15 cellular contexts compared by ENCODE assay signal in the genomic region with DNA sequence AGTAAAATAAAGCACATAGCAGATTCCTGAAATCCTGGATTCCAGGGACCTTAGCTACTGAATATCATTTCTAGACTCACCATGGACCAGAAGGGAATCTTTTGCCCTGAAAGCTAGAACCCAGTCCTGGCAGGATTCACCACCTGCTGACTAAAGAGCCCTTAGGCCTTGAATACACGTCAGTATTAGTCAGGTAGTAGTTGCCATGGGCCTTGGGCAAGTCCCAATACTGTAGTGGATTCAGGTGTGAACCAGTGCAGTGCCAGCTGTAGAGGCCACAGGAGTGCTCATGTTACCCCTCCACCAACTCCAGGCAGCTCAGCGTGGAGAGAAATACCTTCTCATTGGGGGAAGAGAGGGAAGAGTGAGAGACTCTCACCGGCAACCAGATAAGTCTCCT.
A peak's percentile ranks its signal among the peaks of the same experiment; 100 is the strongest.
DNase-seq lines count a peak whose midpoint lies in the region; ATAC-seq and TF ChIP-seq lines count a peak whose summit lies in the region.
"Had no signal": no experiment of that assay in that cellular context is flagged by ENCODE, and none has a peak within 500 bp of the region (broad histone marks: within the 10 kb centered on the region; RNA-seq: fewer than 3 reads in every experiment).

No MANE protein-coding gene starts in this region.

- no peak overlapping the region for H4K12ac ChIP-seq in trophoblast cell (ENCODE audit: low read depth, low read length)

- H3K4ac ChIP-seq in trophoblast cell (ENCODE audit: low read depth, low read length), result no peak overlapping the region

- H3K4me1 ChIP-seq in RWPE2 (ENCODE audit: insufficient read depth, poor library complexity, severe bottlenecking) (peaks cover 9% of the 10 kb centered on the region), trophoblast cell (ENCODE audit: control insufficient read depth in 1 of 2, insufficient read depth in 2 of 2, low read length in 2 of 2) (peaks cover 0 to 2% of the 10 kb centered on the region in 2 experiments)
- H3K4me1 ChIP-seq: BLaER1 treated with 17β-estradiol and CSF1 and Interleukin-3, amounts not matched to agents 10 nM and 100 nM had no signal

- no peak for TF ChIP-seq CTCF in RWPE2 (IDR thresholded peaks at IDR 0.05; ENCODE audit: poor library complexity, severe bottlenecking)

- peaks cover 2% of the 10 kb centered on the region for H3K79me1 ChIP-seq in trophoblast cell (ENCODE audit: low read length)

- H3K36me3 ChIP-seq in RWPE2 (ENCODE audit: low read depth) (no peaks in the 10 kb centered on the region), trophoblast cell (ENCODE audit: control insufficient read depth in 1 of 2, insufficient read depth in 2 of 2, low read length in 2 of 2) (no peaks in the 10 kb centered on the region)
- H3K36me3 ChIP-seq: BLaER1 treated with 17β-estradiol and CSF1 and Interleukin-3, amounts not matched to agents 10 nM and 100 nM had no signal

- no peak overlapping the region for H2AK5ac ChIP-seq in trophoblast cell (ENCODE audit: low read length)

- H3K27me3 ChIP-seq in RWPE2 (ENCODE audit: insufficient read depth, poor library complexity, severe bottlenecking) (no peaks in the 10 kb centered on the region), trophoblast cell (ENCODE audit: insufficient read depth, low read length) (no peaks in the 10 kb centered on the region)

- DNase-seq in M059J (ENCODE audit: low read depth) (peak; percentile 33), RWPE2 (ENCODE audit: low spot score) (peak; percentile 44), trophoblast cell (peak; percentile 74 to 77), DMS53 treated with DMSO at 0.1 percent for 48 hours (lab: John Stamatoyannopoulos, UW; ENCODE audit: unreplicated experiment) (no peak)
- DNase-seq in activated CD4-positive, CD25-positive, alpha-beta regulatory T cell treated with anti-CD3 and anti-CD28 coated beads, Interleukin-2, amount 50 U/mL, for 72 hours, result no peak
- DNase-seq: ACHN; Calu3; CD4-positive, CD25-positive, alpha-beta regulatory T cell; DMS 273 treated with DMSO at 0.1 percent for 48 hours; DMS79; H7 had no signal

- no peak overlapping the region for H2BK12ac ChIP-seq in trophoblast cell (ENCODE audit: low read length)

- H2AFZ ChIP-seq in trophoblast cell (ENCODE audit: insufficient read depth, low read length, poor library complexity), result no peak overlapping the region
- H2AFZ ChIP-seq: GM23338 had no signal

- no peak overlapping the region for H2BK120ac ChIP-seq in trophoblast cell (ENCODE audit: insufficient read depth, low read length, poor library complexity)

- ATAC-seq in RWPE2 (ENCODE audit: low read depth) (peak; percentile 82), esophagus mucosa (peak; percentile 91), GM18511 (IDR thresholded peaks at IDR 0.05; ENCODE audit: unreplicated experiment) (no peak)
- ATAC-seq: GM23338 had no signal

- no peak overlapping the region for H3K4me3 ChIP-seq in RWPE2 (ENCODE audit: severe bottlenecking)
- H3K4me3 ChIP-seq in trophoblast cell (ENCODE audit: low read depth, low read length), result no peak overlapping the region
- H3K4me3 ChIP-seq: BLaER1 treated with 17β-estradiol and CSF1 and Interleukin-3, amounts not matched to agents 10 nM and 100 nM; GM23338 had no signal

- H2BK5ac ChIP-seq in trophoblast cell (ENCODE audit: low read depth, low read length, poor library complexity), result no peak overlapping the region

- H3K9me3 ChIP-seq in RWPE2 (ENCODE audit: severe bottlenecking) (no peaks in the 10 kb centered on the region), trophoblast cell (ENCODE audit: insufficient read depth, low read depth, low read length) (no peaks in the 10 kb centered on the region)

- H3K14ac ChIP-seq in trophoblast cell (ENCODE audit: low read length), result no peak overlapping the region

- H4K8ac ChIP-seq in trophoblast cell (ENCODE audit: low read depth, low read length), result no peak overlapping the region

- no peak overlapping the region for H3K18ac ChIP-seq in trophoblast cell (ENCODE audit: low read length)

- no peak overlapping the region for H3K23ac ChIP-seq in trophoblast cell (ENCODE audit: low read length)

- H4K91ac ChIP-seq in trophoblast cell (ENCODE audit: low read depth, low read length), result no peak overlapping the region

- no peak overlapping the region for H3K9ac ChIP-seq in trophoblast cell (ENCODE audit: low read length)
- H3K9ac ChIP-seq: BLaER1 treated with 17β-estradiol and CSF1 and Interleukin-3, amounts not matched to agents 10 nM and 100 nM had no signal

- no peak overlapping the region for H3K27ac ChIP-seq in RWPE2 (ENCODE audit: poor library complexity, severe bottlenecking)
- H3K27ac ChIP-seq in trophoblast cell (ENCODE audit: low read depth, low read length), result no peak overlapping the region
- H3K27ac ChIP-seq: BLaER1 treated with 17β-estradiol and CSF1 and Interleukin-3, amounts not matched to agents 10 nM and 100 nM had no signal

- no peak overlapping the region for H3K4me2 ChIP-seq in trophoblast cell (ENCODE audit: low read length)
- H3K4me2 ChIP-seq: BLaER1 treated with 17β-estradiol and CSF1 and Interleukin-3, amounts not matched to agents 10 nM and 100 nM; GM23338 had no signal

- no peaks in the 10 kb centered on the region for H3K79me2 ChIP-seq in trophoblast cell (ENCODE audit: control insufficient read depth, insufficient read depth, low read length, poor library complexity)

- no CpG with 5 or more reads among the region's 3 CpGs for WGBS in trophoblast cell (ENCODE audit: extremely low coverage, insufficient coverage, insufficient read length)

Comparison
In these comparisons a context has a peak if more than half of its experiments do, and no peak if none do; other contexts are left out.
1. DNase-seq: peak in M059J (single experiment), RWPE2 (single experiment) and trophoblast cell (2 of 2); none in activated CD4-positive, CD25-positive, alpha-beta regulatory T cell treated with anti-CD3 and anti-CD28 coated beads, Interleukin-2, amount 50 U/mL, for 72 hours (single experiment) and DMS53 treated with DMSO at 0.1 percent for 48 hours (single experiment).